ENCODE assay signal across 10 cellular contexts in the genomic region with DNA sequence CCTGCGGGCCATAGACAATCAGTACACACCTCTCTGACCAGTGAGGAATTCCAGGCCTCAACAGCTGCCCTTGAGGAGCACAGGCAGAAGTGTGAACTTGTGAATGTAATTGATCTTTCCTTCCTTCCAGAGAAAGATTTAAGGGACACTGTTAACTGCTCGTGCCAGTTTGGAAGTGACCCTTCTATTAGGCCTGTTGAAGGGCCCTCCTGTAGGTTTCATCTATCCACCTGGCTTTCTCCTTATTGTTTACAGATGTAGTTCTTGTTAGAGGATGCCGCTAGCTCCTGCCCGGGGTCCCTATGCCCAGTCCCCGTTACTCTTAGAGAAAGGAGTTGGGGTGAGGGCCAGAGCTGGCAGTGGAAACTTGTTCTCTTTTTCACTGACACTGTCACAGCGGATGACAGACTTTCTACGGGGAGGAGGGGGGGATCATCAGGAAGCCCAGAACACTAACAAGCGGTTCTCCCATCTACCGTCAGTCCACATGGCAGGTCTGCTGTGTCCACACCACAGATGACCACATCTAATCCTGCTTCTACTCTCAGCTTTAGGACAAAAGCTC. TPM values are rescaled to one million over a fixed set of nuclear protein-coding genes. Genes with fewer than 3 reads are reported as not detected.
DNase-seq lines count a peak whose midpoint lies in the region; ATAC-seq and TF ChIP-seq lines count a peak whose summit lies in the region.
"Had no signal": no experiment of that assay in that cellular context is flagged by ENCODE, and none has a peak within 500 bp of the region (broad histone marks: within the 10 kb centered on the region; RNA-seq: fewer than 3 reads in every experiment).

No MANE protein-coding gene starts in this region.

- CTCF ChIA-PET in Caco-2 (lab: Charles Lee): no interaction called here

- H3K79me2 ChIP-seq in osteoblast (ENCODE audit: insufficient read depth, low read length): peaks cover 47% of the 10 kb centered on the region

- H3K4me1 Mint-ChIP-seq in Caco-2 (ENCODE audit: low read depth, unreplicated experiment): no peaks in the 10 kb centered on the region

- H3K4me1 ChIP-seq in Caco-2: no peaks in the 10 kb centered on the region
- peaks cover 25% of the 10 kb centered on the region for H3K4me1 ChIP-seq in osteoblast (ENCODE audit: insufficient read depth, low read length)

- H3K4me3 ChIP-seq in Caco-2 (ENCODE audit: low read depth, low read length) (no peak overlapping the region), NB4 (ENCODE audit: low read depth, low read length) (no peak overlapping the region), coronary artery (no peak overlapping the region), osteoblast (ENCODE audit: insufficient read depth, low read length) (no peak overlapping the region)

- POLR2A ChIA-PET in Caco-2 (lab: Charles Lee): no interaction called here

- H3K27me3 ChIP-seq in Caco-2 (replicated peaks; ENCODE audit: control insufficient read depth, insufficient read depth, low read length) (no peaks in the 10 kb centered on the region), osteoblast (ENCODE audit: insufficient read depth, low read length) (no peaks in the 10 kb centered on the region)

- BruUV-seq in Caco-2 (replicated peaks; lab: Mats Ljungman, UMichigan): no TSS peak

- H3K9me3 ChIP-seq in Caco-2 (no peaks in the 10 kb centered on the region), osteoblast (ENCODE audit: low read depth, low read length) (no peaks in the 10 kb centered on the region)

- H3K27ac ChIP-seq in coronary artery (peak overlapping the region in 1 of 2 donors; percentile 12), osteoblast (ENCODE audit: low read depth, low read length) (no peak overlapping the region)

- H3K4me2 ChIP-seq in osteoblast (ENCODE audit: insufficient read depth, low read length): no peak overlapping the region

- TF ChIP-seq CTCF in Caco-2 (IDR thresholded peaks at IDR 0.05; ENCODE audit: insufficient read depth in 1 of 2, low read depth in 1 of 2, low read length in 1 of 2, severe bottlenecking in 1 of 2, unreplicated experiment in 1 of 2): no peak
- TF ChIP-seq CTCF in NB4 (IDR thresholded peaks at IDR 0.05; ENCODE audit: low read depth, low read length): no peak
- no peak for TF ChIP-seq CTCF in coronary artery (IDR thresholded peaks at IDR 0.05)
- TF ChIP-seq CTCF in osteoblast (IDR thresholded peaks at IDR 0.05; ENCODE audit: extremely low read depth, low read depth, low read length): no peak

- no peak for ATAC-seq in HG03439 (IDR thresholded peaks at IDR 0.05; ENCODE audit: unreplicated experiment)
- no peak for ATAC-seq in GM19035 (IDR thresholded peaks at IDR 0.05; ENCODE audit: unreplicated experiment)
- ATAC-seq in GM18517 (IDR thresholded peaks at IDR 0.05; ENCODE audit: unreplicated experiment): no peak

- peaks cover 88% of the 10 kb centered on the region for H3K36me3 Mint-ChIP-seq in Caco-2 (ENCODE audit: insufficient read depth, unreplicated experiment)

- H3K36me3 ChIP-seq in Caco-2 (ENCODE audit: control insufficient read depth, insufficient read depth, low read length) (peaks cover 5% of the 10 kb centered on the region), osteoblast (ENCODE audit: insufficient read depth, low read length) (peaks cover 65% of the 10 kb centered on the region)

- H2AFZ ChIP-seq in osteoblast (ENCODE audit: low read length): no peak overlapping the region

- peak overlapping the region; percentile 15 for H3K27ac Mint-ChIP-seq in Caco-2 (ENCODE audit: unreplicated experiment)

- no peak overlapping the region for H3K4me3 Mint-ChIP-seq in Caco-2 (ENCODE audit: unreplicated experiment)

- no peaks in the 10 kb centered on the region for H3K9me3 Mint-ChIP-seq in Caco-2 (ENCODE audit: unreplicated experiment)

- DNase-seq in Caco-2: peak in 1 of 2 experiments; percentile 1
- DNase-seq in NB4 (ENCODE audit: low read depth): peak; percentile 6
- DNase-seq in coronary artery (ENCODE audit: low spot score): peak; percentile 67
- DNase-seq in osteoblast (ENCODE audit: insufficient read length, low spot score, missing footprints): peak; percentile 31
- no peak for DNase-seq in NCI-H510A (lab: John Stamatoyannopoulos, UW)
- DNase-seq: NCI-H2081 treated with DMSO at 0.1 percent for 48 hours, trophoblast cell had no signal

- H4K20me1 ChIP-seq in osteoblast (ENCODE audit: insufficient read depth, low read length): peaks cover 44% of the 10 kb centered on the region

- no peaks in the 10 kb centered on the region for H3K27me3 Mint-ChIP-seq in Caco-2 (ENCODE audit: insufficient read depth, unreplicated experiment)

- TF ChIP-seq POLR2A in NB4 (IDR thresholded peaks at IDR 0.05; ENCODE audit: extremely low read depth, insufficient read length): no peak

- intact Hi-C loops in Caco-2 (cut with micrococcal nuclease; ENCODE audit: unreplicated experiment): no loop called here

RNA-seq across cellular contexts. Expression of gene SH2B3, which starts 42.6 kb away (rescaled TPM):
- 15.6 and 16.1 TPM in 2 replicates for total RNA-seq in Caco-2 (2022)
- 32.4 and 51.4 TPM in 2 replicates for total RNA-seq in osteoblast
